In genomic region chr1:58699011-58699762, GRCh38 we compare ENCODE assay signal across 8 cellular contexts. TPM values are rescaled to one million over a fixed set of nuclear protein-coding genes. Genes with fewer than 3 reads are reported as not detected.
DNase-seq lines count a peak whose midpoint lies in the region; ATAC-seq, FAIRE-seq and TF ChIP-seq lines count a peak whose summit lies in the region.

No MANE protein-coding gene starts in this region.

- ATAC-seq in HG02884 (IDR thresholded peaks at IDR 0.05; ENCODE audit: unreplicated experiment) (peak; percentile 14), T-cell (replicated peaks in 1 of 4) (peak in 1 of 4 experiments; percentile 13), pancreas (peak; percentile 4 to 36 (median 24))

- WGBS in pancreas, 2 donors = 1% methylated on average over 16 of the region's 16 CpGs

- H3K9me3 Mint-ChIP-seq in T-helper 2 cell treated with Interferon-gamma antibody and Interleukin-4, amounts not matched to agents 5 μg/mL and 100 μg/mL, for 36 hours = no peaks in the 10 kb centered on the region
- H3K9me3 Mint-ChIP-seq in T-cell = no peaks in the 10 kb centered on the region

- DNase-seq in T-helper 2 cell treated with Interferon-gamma antibody and Interleukin-4, amounts not matched to agents 5 μg/mL and 100 μg/mL, for 36 hours (ENCODE audit: low spot score) = no peak
- DNase-seq in T-helper 2 cell = no peak
- DNase-seq in T-cell = peak in 1 of 34 experiments; percentile 2
- DNase-seq in foreskin fibroblast = peak in 1 of 2 donors; percentile 28
- DNase-seq in pancreas = peak in 1 of 6 donors; percentile 22
- DNase-seq in midbrain (lab: John Stamatoyannopoulos, UW) = no peak
- DNase-seq in stimulated activated CD4-positive, alpha-beta T cell treated with anti-CD3 and anti-CD28 coated beads, Interleukin-4, amount 100 ng/mL, for 1 hour = no peak

- H3K27ac Mint-ChIP-seq in T-helper 2 cell treated with Interferon-gamma antibody and Interleukin-4, amounts not matched to agents 5 μg/mL and 100 μg/mL, for 36 hours = peak overlapping the region; percentile 99
- peak overlapping the region; percentile 96 to 98 for H3K27ac Mint-ChIP-seq in T-cell

- H3K4me1 ChIP-seq in pancreas = peaks cover 0 to 15% (median 0%) of the 10 kb centered on the region in 3 donors

- CTCF ChIA-PET in T-cell (lab: Charles Lee) = interaction anchor here (1.1 to 2.2 kb wide), 3 partner anchors 46 to 1060 kb away, joined by 3 to 9 read pairs (median 3); no protein-coding TSS in a partner anchor

- no peaks in the 10 kb centered on the region for H3K27me3 Mint-ChIP-seq in T-helper 2 cell treated with Interferon-gamma antibody and Interleukin-4, amounts not matched to agents 5 μg/mL and 100 μg/mL, for 36 hours (ENCODE audit: low read depth)
- no peaks in the 10 kb centered on the region for H3K27me3 Mint-ChIP-seq in T-cell

- no peaks in the 10 kb centered on the region for H3K9me3 ChIP-seq in pancreas

- peak overlapping the region; percentile 97 for H3K4me3 Mint-ChIP-seq in T-helper 2 cell treated with Interferon-gamma antibody and Interleukin-4, amounts not matched to agents 5 μg/mL and 100 μg/mL, for 36 hours
- H3K4me3 Mint-ChIP-seq in T-cell = peak overlapping the region; percentile 98 to 99 (median 98)

- H3K36me3 Mint-ChIP-seq in T-helper 2 cell treated with Interferon-gamma antibody and Interleukin-4, amounts not matched to agents 5 μg/mL and 100 μg/mL, for 36 hours (ENCODE audit: low read depth) = peaks cover 11% of the 10 kb centered on the region
- peaks cover 4% of the 10 kb centered on the region for H3K36me3 Mint-ChIP-seq in T-cell

- peaks cover 0 to 4% (median 0%) of the 10 kb centered on the region in 3 donors for H3K36me3 ChIP-seq in pancreas

- H3K27ac ChIP-seq in pancreas = peak overlapping the region; percentile 37 to 82 (median 72)

- H3K4me3 ChIP-seq in foreskin fibroblast (ENCODE audit: low read depth in 1 of 2, low read length in 2 of 2) (peak overlapping the region; percentile 79 to 93), pancreas (peak overlapping the region; percentile 67 to 95 (median 85))

- H3K4me1 Mint-ChIP-seq in T-helper 2 cell treated with Interferon-gamma antibody and Interleukin-4, amounts not matched to agents 5 μg/mL and 100 μg/mL, for 36 hours (ENCODE audit: low read depth) = peaks cover 8% of the 10 kb centered on the region
- H3K4me1 Mint-ChIP-seq in T-cell = peaks cover 17 to 26% (median 19%) of the 10 kb centered on the region in 3 donors

- POLR2A ChIA-PET in T-cell (lab: Charles Lee) = no interaction called here

- no peaks in the 10 kb centered on the region for H3K27me3 ChIP-seq in pancreas

- TF ChIP-seq CTCF in foreskin fibroblast (IDR thresholded peaks at IDR 0.05; ENCODE audit: low read depth, low read length) (no peak), pancreas (IDR thresholded peaks at IDR 0.05) (no peak)

- no peak for FAIRE-seq in pancreas (lab: Jason Lieb, UNC)

- intact Hi-C loops in pancreas (cut with DNase I) = no loop called here

RNA-seq across cellular contexts. Expression of gene MYSM1, which starts 0.7 kb away (rescaled TPM):
- total RNA-seq in T-cell (10 to 100 TPM; 50.1 to 65.5 (median 53.8) TPM), pancreas (10 to 100 TPM; 10.3 to 20.2 (median 16.2) TPM)
- polyA plus RNA-seq in pancreas = 10 to 100 TPM; 10.2 to 11.4 TPM
